11 cellular contexts compared by ENCODE assay signal in genomic region chr19:10102787-10103236, GRCh38. TPM values are rescaled to one million over a fixed set of nuclear protein-coding genes. Genes with fewer than 3 reads are reported as not detected.
DNase-seq lines count a peak whose midpoint lies in the region; ATAC-seq and TF ChIP-seq lines count a peak whose summit lies in the region.
"Had no signal": no experiment of that assay in that cellular context is flagged by ENCODE, and none has a peak within 500 bp of the region (broad histone marks: within the 10 kb centered on the region; RNA-seq: fewer than 3 reads in every experiment).

No MANE protein-coding gene starts in this region.

- POLR2A ChIA-PET in activated CD4-positive, alpha-beta T cell treated with anti-CD3 and anti-CD28 coated beads for 36 hours (lab: Charles Lee) = no interaction called here
- POLR2A ChIA-PET in activated CD4-positive, alpha-beta memory T cell treated with anti-CD3 and anti-CD28 coated beads, Interleukin-2, amount 10 ng/mL, durations not matched to agents 7 days and 5 days (lab: Charles Lee) = interaction anchor here (0.7 to 7.8 kb wide), 2 partner anchors 13 to 525 kb away, joined by 3 to 96 read pairs; partner anchors contain the start of genes EIF3G and P2RY11

- H3K9me3 ChIP-seq in gastroesophageal sphincter = no peaks in the 10 kb centered on the region

- peaks cover 20% of the 10 kb centered on the region for H3K36me3 Mint-ChIP-seq in activated CD4-positive, alpha-beta T cell treated with anti-CD3 and anti-CD28 coated beads for 36 hours (ENCODE audit: low read depth)
- H3K36me3 Mint-ChIP-seq in activated CD4-positive, alpha-beta memory T cell treated with anti-CD3 and anti-CD28 coated beads, Interleukin-2, amount 10 ng/mL, durations not matched to agents 7 days and 5 days (ENCODE audit: low read depth) = peaks cover 12% of the 10 kb centered on the region
- H3K36me3 Mint-ChIP-seq in stimulated activated memory B cell treated with anti-CD40 and anti-IgM and Interleukin-4, amounts not matched to agents 10 μg/mL and 1 μg/mL and 100 μg/mL, for 72 hours = peaks cover 18% of the 10 kb centered on the region

- no peak overlapping the region for H3K27ac ChIP-seq in gastroesophageal sphincter

- CTCF ChIA-PET in activated CD4-positive, alpha-beta T cell treated with anti-CD3 and anti-CD28 coated beads for 36 hours (lab: Charles Lee) = interaction anchor here (0.6 to 2.0 kb wide), 6 partner anchors 11 to 828 kb away, joined by 3 to 9 read pairs (median 4); partner anchors contain the start of gene EIF3G
- CTCF ChIA-PET in activated CD4-positive, alpha-beta memory T cell treated with anti-CD3 and anti-CD28 coated beads, Interleukin-2, amount 10 ng/mL, durations not matched to agents 7 days and 5 days (lab: Charles Lee) = interaction anchor here (0.9 to 2.0 kb wide), 5 partner anchors 10 to 325 kb away, joined by 3 to 8 read pairs (median 4); no protein-coding TSS in a partner anchor

- no peak for TF ChIP-seq CTCF in gastroesophageal sphincter (IDR thresholded peaks at IDR 0.05)

- DNase-seq in activated CD4-positive, alpha-beta T cell treated with anti-CD3 and anti-CD28 coated beads for 36 hours = no peak
- DNase-seq in activated CD4-positive, alpha-beta T cell treated with anti-CD3 and anti-CD28 coated beads, Interleukin-2, amount 50 U/mL, for 1 hour = no peak
- no peak for DNase-seq in activated CD4-positive, alpha-beta memory T cell treated with anti-CD3 and anti-CD28 coated beads, Interleukin-2, amount 10 ng/mL, durations not matched to agents 7 days and 5 days
- DNase-seq in NCI-H2107 treated with DMSO at 0.1 percent for 48 hours (lab: John Stamatoyannopoulos, UW; ENCODE audit: unreplicated experiment) = no peak
- DNase-seq in activated CD4-positive, CD25-positive, alpha-beta regulatory T cell treated with anti-CD3 and anti-CD28 coated beads, Interleukin-2, amount 50 U/mL, for 72 hours = no peak
- DNase-seq: dermis blood vessel endothelial cell, left cardiac atrium, MM.1S had no signal

- TF ChIP-seq EP300 in gastroesophageal sphincter (IDR thresholded peaks at IDR 0.05) = no peak

- no peak for TF ChIP-seq POLR2A in gastroesophageal sphincter (IDR thresholded peaks at IDR 0.05)

- peak overlapping the region; percentile 68 for H3K4me3 Mint-ChIP-seq in activated CD4-positive, alpha-beta T cell treated with anti-CD3 and anti-CD28 coated beads for 36 hours
- H3K4me3 Mint-ChIP-seq in activated CD4-positive, alpha-beta memory T cell treated with anti-CD3 and anti-CD28 coated beads, Interleukin-2, amount 10 ng/mL, durations not matched to agents 7 days and 5 days = no peak overlapping the region
- H3K4me3 Mint-ChIP-seq in stimulated activated memory B cell treated with anti-CD40 and anti-IgM and Interleukin-4, amounts not matched to agents 10 μg/mL and 1 μg/mL and 100 μg/mL, for 72 hours = peak overlapping the region; percentile 81

- no peaks in the 10 kb centered on the region for H3K27me3 Mint-ChIP-seq in activated CD4-positive, alpha-beta T cell treated with anti-CD3 and anti-CD28 coated beads for 36 hours
- H3K27me3 Mint-ChIP-seq in activated CD4-positive, alpha-beta memory T cell treated with anti-CD3 and anti-CD28 coated beads, Interleukin-2, amount 10 ng/mL, durations not matched to agents 7 days and 5 days = no peaks in the 10 kb centered on the region
- H3K27me3 Mint-ChIP-seq in stimulated activated memory B cell treated with anti-CD40 and anti-IgM and Interleukin-4, amounts not matched to agents 10 μg/mL and 1 μg/mL and 100 μg/mL, for 72 hours = no peaks in the 10 kb centered on the region

- H3K36me3 ChIP-seq in gastroesophageal sphincter = peaks cover 0 to 7% of the 10 kb centered on the region in 2 donors

- peaks cover 0 to 21% (median 10%) of the 10 kb centered on the region in 3 donors for H3K4me1 ChIP-seq in gastroesophageal sphincter

- H3K27ac Mint-ChIP-seq in activated CD4-positive, alpha-beta T cell treated with anti-CD3 and anti-CD28 coated beads for 36 hours = peak overlapping the region; percentile 93
- H3K27ac Mint-ChIP-seq in activated CD4-positive, alpha-beta memory T cell treated with anti-CD3 and anti-CD28 coated beads, Interleukin-2, amount 10 ng/mL, durations not matched to agents 7 days and 5 days = peak overlapping the region; percentile 88
- H3K27ac Mint-ChIP-seq in stimulated activated memory B cell treated with anti-CD40 and anti-IgM and Interleukin-4, amounts not matched to agents 10 μg/mL and 1 μg/mL and 100 μg/mL, for 72 hours = peak overlapping the region; percentile 99

- no peaks in the 10 kb centered on the region for H3K27me3 ChIP-seq in gastroesophageal sphincter

- intact Hi-C loops in activated CD4-positive, alpha-beta T cell treated with anti-CD3 and anti-CD28 coated beads for 36 hours (cut with DNase I, micrococcal nuclease) = loop anchor here in 1 of 2 experiments (10.0 kb wide), 3 partner anchors 402 to 992 kb away; partner anchors contain the start of genes CARM1 and KEAP1

- H3K4me3 ChIP-seq in gastroesophageal sphincter = no peak overlapping the region

- ATAC-seq in activated CD4-positive, alpha-beta T cell treated with anti-CD3 and anti-CD28 coated beads for 36 hours = no peak
- ATAC-seq in HG03108 (IDR thresholded peaks at IDR 0.05; ENCODE audit: unreplicated experiment) (peak; percentile 32), gastroesophageal sphincter (no peak)
- peak; percentile 80 for ATAC-seq in stimulated activated memory B cell treated with anti-CD40 and anti-IgM and Interleukin-4, amounts not matched to agents 10 μg/mL and 1 μg/mL and 100 μg/mL, for 72 hours
- ATAC-seq: left cardiac atrium had no signal

- H3K4me1 Mint-ChIP-seq in activated CD4-positive, alpha-beta T cell treated with anti-CD3 and anti-CD28 coated beads for 36 hours = peaks cover 58% of the 10 kb centered on the region
- peaks cover 68% of the 10 kb centered on the region for H3K4me1 Mint-ChIP-seq in activated CD4-positive, alpha-beta memory T cell treated with anti-CD3 and anti-CD28 coated beads, Interleukin-2, amount 10 ng/mL, durations not matched to agents 7 days and 5 days
- H3K4me1 Mint-ChIP-seq in stimulated activated memory B cell treated with anti-CD40 and anti-IgM and Interleukin-4, amounts not matched to agents 10 μg/mL and 1 μg/mL and 100 μg/mL, for 72 hours = peaks cover 78% of the 10 kb centered on the region

- H3K9me3 Mint-ChIP-seq in activated CD4-positive, alpha-beta T cell treated with anti-CD3 and anti-CD28 coated beads for 36 hours (ENCODE audit: low read depth) = no peaks in the 10 kb centered on the region
- no peaks in the 10 kb centered on the region for H3K9me3 Mint-ChIP-seq in activated CD4-positive, alpha-beta memory T cell treated with anti-CD3 and anti-CD28 coated beads, Interleukin-2, amount 10 ng/mL, durations not matched to agents 7 days and 5 days
- no peaks in the 10 kb centered on the region for H3K9me3 Mint-ChIP-seq in stimulated activated memory B cell treated with anti-CD40 and anti-IgM and Interleukin-4, amounts not matched to agents 10 μg/mL and 1 μg/mL and 100 μg/mL, for 72 hours

- WGBS in gastroesophageal sphincter (ENCODE audit: low coverage in 1 of 2), 2 donors = 40 to 52% methylated on average over 1 to 2 of the region's 7 CpGs

RNA-seq across cellular contexts. Expression of gene ANGPTL6, which starts 0.3 kb away (rescaled TPM):
- 10 to 100 TPM; 10.4 to 14.1 TPM for total RNA-seq in activated CD4-positive, alpha-beta T cell treated with anti-CD3 and anti-CD28 coated beads for 36 hours
- total RNA-seq in activated CD4-positive, alpha-beta memory T cell treated with anti-CD3 and anti-CD28 coated beads, Interleukin-2, amount 10 ng/mL, durations not matched to agents 7 days and 5 days = 1 to 10 TPM; 2.4 TPM
- not detected for total RNA-seq in gastroesophageal sphincter

RNA-seq across cellular contexts. Expression of gene PPAN, which starts 3.4 kb away (rescaled TPM):
- 100 to 1,000 TPM; 139 to 149 TPM for total RNA-seq in activated CD4-positive, alpha-beta T cell treated with anti-CD3 and anti-CD28 coated beads for 36 hours
- 10 to 100 TPM; 74.3 to 75.6 TPM for total RNA-seq in activated CD4-positive, alpha-beta memory T cell treated with anti-CD3 and anti-CD28 coated beads, Interleukin-2, amount 10 ng/mL, durations not matched to agents 7 days and 5 days
- 10 to 100 TPM; 22.7 to 40.3 (median 31.5) TPM for total RNA-seq in gastroesophageal sphincter

RNA-seq across cellular contexts. Expression of gene P2RY11, which starts 8.7 kb away (rescaled TPM):
- total RNA-seq in activated CD4-positive, alpha-beta T cell treated with anti-CD3 and anti-CD28 coated beads for 36 hours = 10 to 100 TPM; 46.4 to 52.1 TPM
- 10 to 100 TPM; 33.2 to 33.5 TPM for total RNA-seq in activated CD4-positive, alpha-beta memory T cell treated with anti-CD3 and anti-CD28 coated beads, Interleukin-2, amount 10 ng/mL, durations not matched to agents 7 days and 5 days
- total RNA-seq in gastroesophageal sphincter = 10 to 100 TPM in 1 of 4 donors, 1 to 10 TPM in 2, under 1 TPM in 1; 0.96 to 15.7 (median 5.3) TPM

RNA-seq across cellular contexts. Expression of gene SHFL, which starts 16.7 kb away (rescaled TPM):
- total RNA-seq in activated CD4-positive, alpha-beta T cell treated with anti-CD3 and anti-CD28 coated beads for 36 hours = 10 to 100 TPM; 49.8 to 62.6 TPM
- total RNA-seq in activated CD4-positive, alpha-beta memory T cell treated with anti-CD3 and anti-CD28 coated beads, Interleukin-2, amount 10 ng/mL, durations not matched to agents 7 days and 5 days = 100 to 1,000 TPM; 103 to 108 TPM
- 10 to 100 TPM; 23.4 to 31.6 (median 26.2) TPM for total RNA-seq in gastroesophageal sphincter

RNA-seq across cellular contexts. Expression of gene EIF3G, which starts 16.9 kb away (rescaled TPM):
- total RNA-seq in activated CD4-positive, alpha-beta T cell treated with anti-CD3 and anti-CD28 coated beads for 36 hours = 100 to 1,000 TPM; 230 to 253 TPM
- total RNA-seq in activated CD4-positive, alpha-beta memory T cell treated with anti-CD3 and anti-CD28 coated beads, Interleukin-2, amount 10 ng/mL, durations not matched to agents 7 days and 5 days = 100 to 1,000 TPM; 202 to 203 TPM
- total RNA-seq in gastroesophageal sphincter = 100 to 1,000 TPM; 295 to 323 (median 310) TPM

Comparison
In these comparisons a context has a peak if more than half of its experiments do, and no peak if none do; other contexts are left out.
1. ATAC-seq: peak in HG03108 (single experiment) and stimulated activated memory B cell treated with anti-CD40 and anti-IgM and Interleukin-4, amounts not matched to agents 10 μg/mL and 1 μg/mL and 100 μg/mL, for 72 hours (single experiment); none in activated CD4-positive, alpha-beta T cell treated with anti-CD3 and anti-CD28 coated beads for 36 hours (single experiment) and gastroesophageal sphincter (single experiment).
2. Peak in every context shown above with its lines, with median percentiles within 50 percentile points of each other: H3K27ac Mint-ChIP-seq.